ENCODE assay signal across 8 cellular contexts in the genomic region with DNA sequence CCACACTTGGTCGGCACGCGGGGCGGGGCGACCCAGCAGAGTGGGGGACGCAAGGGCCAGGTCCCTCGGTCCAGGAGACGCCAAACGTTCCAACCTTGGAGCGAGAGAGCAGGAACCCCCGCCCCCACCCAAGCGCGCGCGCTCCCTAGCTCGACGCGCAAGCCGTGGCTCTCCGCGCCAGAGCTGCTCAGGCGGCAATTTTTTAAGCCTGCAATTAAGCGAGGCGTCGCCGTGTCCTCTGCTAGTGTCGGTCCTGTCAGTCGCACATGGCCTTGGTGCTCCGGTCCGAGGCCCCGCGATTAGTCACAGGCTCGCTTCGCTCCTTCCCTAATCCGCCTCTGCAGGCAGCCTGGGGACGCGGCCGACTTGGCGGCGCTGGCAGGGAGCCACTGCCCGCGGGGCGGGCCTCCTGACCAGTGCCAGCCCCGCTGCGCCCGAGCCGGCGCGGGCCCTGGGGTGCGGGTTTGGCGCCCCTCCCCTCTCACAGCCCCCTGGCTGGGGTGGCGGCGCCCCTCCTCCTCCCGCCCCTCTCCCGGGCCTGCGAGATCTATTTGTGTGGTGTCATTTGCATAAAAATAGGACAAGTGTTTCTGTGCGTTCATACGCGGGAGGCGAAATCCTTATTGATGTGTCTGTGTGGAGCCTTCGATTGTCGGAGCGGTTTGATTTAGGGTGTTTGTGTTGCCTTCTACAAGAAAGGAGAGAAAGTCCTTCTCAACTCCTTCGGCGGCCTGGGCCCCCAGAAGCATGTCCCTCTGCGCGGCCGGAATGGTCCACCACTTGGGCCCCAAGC. TPM values are rescaled to one million over a fixed set of nuclear protein-coding genes. Genes with fewer than 3 reads are reported as not detected.
DNase-seq lines count a peak whose midpoint lies in the region; ATAC-seq and TF ChIP-seq lines count a peak whose summit lies in the region.

No MANE protein-coding gene starts in this region.

- H3K27ac ChIP-seq in Karpas-422 (ENCODE audit: low read length) (no peak overlapping the region), cardiac muscle cell (peak overlapping the region; percentile 82), trophoblast cell (ENCODE audit: low read depth, low read length) (no peak overlapping the region)

- no peak overlapping the region for H3K23ac ChIP-seq in trophoblast cell (ENCODE audit: low read length)

- no peak overlapping the region for H2BK12ac ChIP-seq in trophoblast cell (ENCODE audit: low read length)

- no peak for ATAC-seq in GM21723 (IDR thresholded peaks at IDR 0.05; ENCODE audit: unreplicated experiment)

- H2AFZ ChIP-seq in Karpas-422 (ENCODE audit: low read length): no peak overlapping the region
- no peak overlapping the region for H2AFZ ChIP-seq in trophoblast cell (ENCODE audit: insufficient read depth, low read length, poor library complexity)

- DNase-seq in D341Med (ENCODE audit: low spot score): peak; percentile 59
- no peak for DNase-seq in Karpas-422
- peak; percentile 49 for DNase-seq in activated CD4-positive, alpha-beta memory T cell treated with anti-CD3 and anti-CD28 coated beads for 36 hours
- peak; percentile 27 to 73 for DNase-seq in cardiac muscle cell (ENCODE audit: low read depth in 1 of 2, low spot score in 1 of 2)
- peak in 1 of 2 donors; percentile 24 for DNase-seq in trophoblast cell
- no peak for DNase-seq in HuH-7 (ENCODE audit: low spot score)
- no peak for DNase-seq in epidermal melanocyte (ENCODE audit: insufficient read length, low spot score)

- H3K14ac ChIP-seq in trophoblast cell (ENCODE audit: low read length): no peak overlapping the region

- intact Hi-C loops in activated CD4-positive, alpha-beta memory T cell treated with anti-CD3 and anti-CD28 coated beads for 36 hours (cut with micrococcal nuclease): no loop called here

- CTCF ChIA-PET in activated CD4-positive, alpha-beta memory T cell treated with anti-CD3 and anti-CD28 coated beads for 36 hours (lab: Charles Lee): interaction anchor here (1.5 kb wide), 1 partner anchor 39 kb away, joined by 3 read pairs; no protein-coding TSS in a partner anchor

- H4K91ac ChIP-seq in trophoblast cell (ENCODE audit: low read depth, low read length): no peak overlapping the region

- H3K27ac Mint-ChIP-seq in activated CD4-positive, alpha-beta memory T cell treated with anti-CD3 and anti-CD28 coated beads for 36 hours: peak overlapping the region; percentile 70

- H4K8ac ChIP-seq in trophoblast cell (ENCODE audit: low read depth, low read length): no peak overlapping the region

- no peak overlapping the region for H3K18ac ChIP-seq in trophoblast cell (ENCODE audit: low read length)

- H3K4ac ChIP-seq in trophoblast cell (ENCODE audit: low read depth, low read length): no peak overlapping the region

- POLR2A ChIA-PET in activated CD4-positive, alpha-beta memory T cell treated with anti-CD3 and anti-CD28 coated beads for 36 hours (lab: Charles Lee): interaction anchor here (0.9 to 1.1 kb wide), 3 partner anchors 9 to 69 kb away, joined by 3 to 8 read pairs (median 4); partner anchors contain the start of gene BCOR

- peaks cover 37% of the 10 kb centered on the region for H3K4me1 ChIP-seq in Karpas-422 (ENCODE audit: low read length)
- H3K4me1 ChIP-seq in cardiac muscle cell (ENCODE audit: low read depth): peaks cover 39% of the 10 kb centered on the region
- H3K4me1 ChIP-seq in trophoblast cell (ENCODE audit: control insufficient read depth in 1 of 2, insufficient read depth in 2 of 2, low read length in 2 of 2): peaks cover 20 to 46% of the 10 kb centered on the region in 2 experiments

- no peaks in the 10 kb centered on the region for H3K9me3 ChIP-seq in Karpas-422 (ENCODE audit: low read length)
- no peaks in the 10 kb centered on the region for H3K9me3 ChIP-seq in cardiac muscle cell (ENCODE audit: low read depth)
- H3K9me3 ChIP-seq in trophoblast cell (ENCODE audit: insufficient read depth, low read depth, low read length): no peaks in the 10 kb centered on the region

- no peaks in the 10 kb centered on the region for H3K9me2 ChIP-seq in Karpas-422 (replicated peaks; ENCODE audit: insufficient read depth, low read length)

- H4K20me1 ChIP-seq in Karpas-422 (ENCODE audit: insufficient read depth, low read depth, low read length): no peaks in the 10 kb centered on the region; the same call in 1 of the 2 replicates

- H3K27me3 Mint-ChIP-seq in activated CD4-positive, alpha-beta memory T cell treated with anti-CD3 and anti-CD28 coated beads for 36 hours: no peaks in the 10 kb centered on the region

- H2BK120ac ChIP-seq in trophoblast cell (ENCODE audit: insufficient read depth, low read length, poor library complexity): no peak overlapping the region

- H3K79me2 ChIP-seq in Karpas-422 (ENCODE audit: low read length) (peaks cover 2% of the 10 kb centered on the region; the same call in 1 of the 2 replicates), trophoblast cell (ENCODE audit: control insufficient read depth, insufficient read depth, low read length, poor library complexity) (no peaks in the 10 kb centered on the region)

- TF ChIP-seq CTCF in cardiac muscle cell (IDR thresholded peaks at IDR 0.05; ENCODE audit: low read depth, low read length): no peak

- H3K27me3 ChIP-seq in Karpas-422 (ENCODE audit: low read length) (no peaks in the 10 kb centered on the region), cardiac muscle cell (no peaks in the 10 kb centered on the region), trophoblast cell (ENCODE audit: insufficient read depth, low read length) (peaks cover 26% of the 10 kb centered on the region)

- H3K4me2 ChIP-seq in Karpas-422 (ENCODE audit: low read depth, low read length, poor library complexity, severe bottlenecking) (peak overlapping the region; percentile 85), trophoblast cell (ENCODE audit: low read length) (peak overlapping the region; percentile 89)

- H4K12ac ChIP-seq in trophoblast cell (ENCODE audit: low read depth, low read length): no peak overlapping the region

- no peak overlapping the region for H2AK5ac ChIP-seq in trophoblast cell (ENCODE audit: low read length)

- H2BK5ac ChIP-seq in trophoblast cell (ENCODE audit: low read depth, low read length, poor library complexity): no peak overlapping the region

- peaks cover 10% of the 10 kb centered on the region for H3K79me1 ChIP-seq in trophoblast cell (ENCODE audit: low read length)

- H3K4me3 ChIP-seq in Karpas-422 (ENCODE audit: low read length): peak overlapping the region; percentile 74; the same call in 1 of the 2 replicates
- H3K4me3 ChIP-seq in cardiac muscle cell: peak overlapping the region; percentile 3
- no peak overlapping the region for H3K4me3 ChIP-seq in trophoblast cell (ENCODE audit: low read depth, low read length)

- H3K9ac ChIP-seq in Karpas-422 (ENCODE audit: low read length) (peak overlapping the region; percentile 92; the same call in 1 of the 2 replicates), trophoblast cell (ENCODE audit: low read length) (no peak overlapping the region)

- no peaks in the 10 kb centered on the region for H3K9me3 Mint-ChIP-seq in activated CD4-positive, alpha-beta memory T cell treated with anti-CD3 and anti-CD28 coated beads for 36 hours

- WGBS in trophoblast cell (ENCODE audit: extremely low coverage, insufficient coverage, insufficient read length): no CpG with 5 or more reads among the region's 68 CpGs

- H3K4me3 Mint-ChIP-seq in activated CD4-positive, alpha-beta memory T cell treated with anti-CD3 and anti-CD28 coated beads for 36 hours: peak overlapping the region; percentile 76

- H3K36me3 ChIP-seq in Karpas-422 (ENCODE audit: insufficient read depth, low read length) (no peaks in the 10 kb centered on the region), cardiac muscle cell (no peaks in the 10 kb centered on the region), trophoblast cell (ENCODE audit: control insufficient read depth in 1 of 2, insufficient read depth in 2 of 2, low read length in 2 of 2) (no peaks in the 10 kb centered on the region)

- H3K4me1 Mint-ChIP-seq in activated CD4-positive, alpha-beta memory T cell treated with anti-CD3 and anti-CD28 coated beads for 36 hours (ENCODE audit: low read depth): peaks cover 13% of the 10 kb centered on the region

- no peaks in the 10 kb centered on the region for H3K36me3 Mint-ChIP-seq in activated CD4-positive, alpha-beta memory T cell treated with anti-CD3 and anti-CD28 coated beads for 36 hours

RNA-seq across cellular contexts. Expression of gene BCOR, which starts 9.7 kb away (rescaled TPM):
- 43.7 and 49.9 TPM in 2 replicates for total RNA-seq in Karpas-422 (2014; rRNA removed; shearing (Covaris generic); ENCODE audit: low replicate concordance)
- 10 to 100 TPM; 33.7 to 35.0 TPM for total RNA-seq in activated CD4-positive, alpha-beta memory T cell treated with anti-CD3 and anti-CD28 coated beads for 36 hours
- total RNA-seq in cardiac muscle cell: 56.3 and 90.5 TPM in 2 replicates
- 30.0 and 43.1 TPM in 2 replicates for polyA plus RNA-seq in cardiac muscle cell
- polyA plus RNA-seq in trophoblast cell (2013): 5.9 and 6.1 TPM in 2 replicates

Comparison
In these comparisons a context has a peak if more than half of its experiments do, and no peak if none do; other contexts are left out.
1. DNase-seq: peak in D341Med (single experiment), activated CD4-positive, alpha-beta memory T cell treated with anti-CD3 and anti-CD28 coated beads for 36 hours (single experiment) and cardiac muscle cell (2 of 2); none in Karpas-422 (single experiment), HuH-7 (single experiment) and epidermal melanocyte (single experiment).